31 cellular contexts compared by ENCODE assay signal in the genomic region with DNA sequence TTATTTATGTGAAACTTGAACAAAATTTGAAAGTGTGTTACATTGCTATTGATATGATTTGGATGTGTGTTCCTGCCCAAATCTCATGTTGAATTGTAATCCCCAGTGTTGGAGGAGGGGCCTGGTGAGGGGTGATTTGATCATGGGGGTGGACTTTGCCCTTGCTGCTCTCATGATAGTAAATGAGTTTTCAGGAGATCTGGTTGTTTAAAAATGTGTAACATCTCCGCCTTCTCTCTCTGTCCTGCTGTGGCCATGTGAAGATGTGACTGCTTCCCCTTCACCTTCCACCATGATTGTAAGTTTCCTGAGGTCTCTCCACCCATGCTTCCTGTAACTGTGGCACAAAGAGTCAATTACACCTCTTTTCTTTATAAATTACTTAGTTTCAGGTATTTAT.
"Had no signal": no experiment of that assay in that cellular context is flagged by ENCODE, and none has a peak within 500 bp of the region (broad histone marks: within the 10 kb centered on the region; RNA-seq: fewer than 3 reads in every experiment).

No MANE protein-coding gene starts in this region.

- FAIRE-seq: bronchial epithelial cell had no signal

- H3K36me3 ChIP-seq: esophagus muscularis mucosa, heart right ventricle, neutrophil, pancreas, prostate gland, sigmoid colon, uterus had no signal

- H3K27me3 ChIP-seq: esophagus muscularis mucosa, heart right ventricle, neutrophil, pancreas, sigmoid colon, uterus had no signal

- H3K4me3 Mint-ChIP-seq: activated T-cell treated with anti-CD3 and anti-CD28 coated beads, Interleukin-2, amount 50 U/mL, for 72 hours; central memory CD8-positive, alpha-beta T cell; nephron; stimulated activated memory B cell treated with anti-CD40 and anti-IgM and Interleukin-4, amounts not matched to agents 10 μg/mL and 1 μg/mL and 100 μg/mL, for 72 hours; stimulated activated naive CD8-positive, alpha-beta T cell treated with anti-CD3 and anti-CD28 coated beads, Interleukin-15, amount 100 ng/mL, for 72 hours; type B pancreatic cell had no signal

- H3K4me1 Mint-ChIP-seq: central memory CD8-positive, alpha-beta T cell; nephron; stimulated activated memory B cell treated with anti-CD40 and anti-IgM and Interleukin-4, amounts not matched to agents 10 μg/mL and 1 μg/mL and 100 μg/mL, for 72 hours; stimulated activated naive CD8-positive, alpha-beta T cell treated with anti-CD3 and anti-CD28 coated beads, Interleukin-15, amount 100 ng/mL, for 72 hours had no signal

- ATAC-seq: activated naive CD4-positive, alpha-beta T cell treated with anti-CD3 and anti-CD28 coated beads, Interleukin-2, amount 50 U/mL, for 72 hours; activated T-cell treated with anti-CD3 and anti-CD28 coated beads, Interleukin-2, amount 50 U/mL, for 72 hours; heart right ventricle; stimulated activated memory B cell treated with anti-CD40 and anti-IgM and Interleukin-4, amounts not matched to agents 10 μg/mL and 1 μg/mL and 100 μg/mL, for 72 hours; stimulated activated naive CD8-positive, alpha-beta T cell treated with anti-CD3 and anti-CD28 coated beads, Interleukin-15, amount 100 ng/mL, for 72 hours had no signal

- H3K4me3 ChIP-seq: esophagus muscularis mucosa, heart right ventricle, lung, pancreas, prostate gland, sigmoid colon, uterus had no signal

- H3K9me3 ChIP-seq: esophagus muscularis mucosa, neutrophil, pancreas, prostate gland, sigmoid colon, uterus had no signal

- H3K27me3 Mint-ChIP-seq: central memory CD8-positive, alpha-beta T cell; stimulated activated memory B cell treated with anti-CD40 and anti-IgM and Interleukin-4, amounts not matched to agents 10 μg/mL and 1 μg/mL and 100 μg/mL, for 72 hours; stimulated activated naive CD8-positive, alpha-beta T cell treated with anti-CD3 and anti-CD28 coated beads, Interleukin-15, amount 100 ng/mL, for 72 hours; type B pancreatic cell had no signal

- H3K27ac Mint-ChIP-seq: activated naive CD4-positive, alpha-beta T cell treated with anti-CD3 and anti-CD28 coated beads, Interleukin-2, amount 50 U/mL, for 72 hours; activated T-cell treated with anti-CD3 and anti-CD28 coated beads, Interleukin-2, amount 50 U/mL, for 72 hours; nephron; stimulated activated memory B cell treated with anti-CD40 and anti-IgM and Interleukin-4, amounts not matched to agents 10 μg/mL and 1 μg/mL and 100 μg/mL, for 72 hours; stimulated activated naive CD8-positive, alpha-beta T cell treated with anti-CD3 and anti-CD28 coated beads, Interleukin-15, amount 100 ng/mL, for 72 hours; type B pancreatic cell had no signal

- H3K27ac ChIP-seq: esophagus muscularis mucosa, heart right ventricle, neutrophil, prostate gland, sigmoid colon, uterus, VCaP had no signal

- H3K4me1 ChIP-seq: esophagus muscularis mucosa, prostate gland, sigmoid colon, uterus had no signal

- DNase-seq: activated CD4-positive, alpha-beta T cell treated with anti-CD3 and anti-CD28 coated beads for 4 hours; activated CD4-positive, alpha-beta T cell treated with anti-CD3 and anti-CD28 coated beads, Interleukin-2, amount 50 U/mL, for 4 hours; activated naive CD4-positive, alpha-beta T cell; activated T-cell treated with anti-CD3 and anti-CD28 coated beads for 4 hours; activated T-cell treated with anti-CD3 and anti-CD28 coated beads, Interleukin-2, amount 50 U/mL, for 72 hours; dermis blood vessel endothelial cell; effector CD4-positive, alpha-beta T cell; foreskin melanocyte; heart right ventricle; kidney glomerular epithelial cell; pancreas; retina; sigmoid colon; small intestine; stimulated activated CD4-positive, alpha-beta T cell treated with anti-CD3 and anti-CD28 coated beads, Interleukin-1b, Interleukin-23, amount 100 ng/mL, for 48 hours; stimulated activated CD4-positive, alpha-beta T cell treated with anti-CD3 and anti-CD28 coated beads, Interleukin-4, amount 100 ng/mL, for 4 hours; stimulated activated CD8-positive, alpha-beta memory T cell treated with anti-CD3 and anti-CD28 coated beads, Interleukin-4, amount 100 ng/mL, for 48 hours; stimulated activated naive CD8-positive, alpha-beta T cell treated with anti-CD3 and anti-CD28 coated beads, Interleukin-15, amount 100 ng/mL, for 72 hours; substantia nigra; uterus had no signal

- H3K36me3 Mint-ChIP-seq: activated naive CD4-positive, alpha-beta T cell treated with anti-CD3 and anti-CD28 coated beads, Interleukin-2, amount 50 U/mL, for 72 hours; stimulated activated memory B cell treated with anti-CD40 and anti-IgM and Interleukin-4, amounts not matched to agents 10 μg/mL and 1 μg/mL and 100 μg/mL, for 72 hours; type B pancreatic cell had no signal
